ENCODE assay signal across 13 cellular contexts in the genomic region with DNA sequence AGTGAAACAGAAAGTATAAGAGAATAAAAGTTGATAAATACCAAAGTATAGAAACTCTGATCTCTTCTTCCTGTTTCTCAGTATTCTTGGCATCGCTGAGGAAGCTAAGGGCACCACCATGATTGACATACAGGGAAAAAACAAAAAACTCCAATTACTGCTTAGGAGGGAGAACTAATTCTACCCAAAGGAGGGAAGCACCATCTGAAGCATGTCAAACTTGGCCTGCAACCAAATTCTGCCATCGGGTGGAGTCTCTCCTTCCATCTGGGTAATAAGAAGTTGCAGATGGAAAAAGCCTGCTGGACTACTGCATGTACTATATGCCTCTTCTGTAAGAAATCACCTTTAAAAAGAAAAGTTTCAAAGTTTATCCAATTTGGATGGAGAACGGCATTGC. TPM values are rescaled to one million over a fixed set of nuclear protein-coding genes. Genes with fewer than 3 reads are reported as not detected.
DNase-seq lines count a peak whose midpoint lies in the region.
"Had no signal": no experiment of that assay in that cellular context is flagged by ENCODE, and none has a peak within 500 bp of the region (broad histone marks: within the 10 kb centered on the region; RNA-seq: fewer than 3 reads in every experiment).

No MANE protein-coding gene starts in this region.

- H3K27ac Mint-ChIP-seq in immature natural killer cell = no peak overlapping the region

- H3K36me3 ChIP-seq in SJCRH30 = no peaks in the 10 kb centered on the region

- H3K4me3 ChIP-seq in SJCRH30 = no peak overlapping the region
- H3K4me3 ChIP-seq: hepatocyte had no signal

- H3K27ac ChIP-seq in SJCRH30 = no peak overlapping the region

- H3K9me3 Mint-ChIP-seq in immature natural killer cell = no peaks in the 10 kb centered on the region

- H3K4me1 ChIP-seq in SJCRH30 = no peaks in the 10 kb centered on the region

- in situ Hi-C loops in G401 (cut with HindIII; ENCODE audit: low sequenced_read_pairs) = no loop called here

- H3K9me3 ChIP-seq in SJCRH30 (replicated peaks) = no peaks in the 10 kb centered on the region; the same call in 1 of the 2 replicates

- no peaks in the 10 kb centered on the region for H3K4me1 Mint-ChIP-seq in immature natural killer cell

- no peaks in the 10 kb centered on the region for H3K27me3 Mint-ChIP-seq in immature natural killer cell (ENCODE audit: low read depth in 3 of 3)

- no peak overlapping the region for H3K4me3 Mint-ChIP-seq in immature natural killer cell

- DNase-seq in G401 (ENCODE audit: low spot score) (peak; percentile 84), NCI-H2171 treated with DMSO at 0.1 percent for 48 hours (lab: John Stamatoyannopoulos, UW) (peak; percentile 96), dedifferentiated amniotic fluid mesenchymal stem cell (ENCODE audit: extremely low spot score) (peak; percentile 50), pons (ENCODE audit: low spot score) (peak; percentile 11), dermis blood vessel endothelial cell (no peak), SJCRH30 (no peak), immature natural killer cell (no peak)
- DNase-seq: activated CD8-positive, alpha-beta memory T cell treated with anti-CD3 and anti-CD28 coated beads, Interleukin-2, amount 50 U/mL, for 4 hours; activated naive CD4-positive, alpha-beta T cell treated with Interleukin-2 at 50 U/mL for 16 hours; cortex of kidney; GOT3; NCI-H510A had no signal

- H3K27me3 ChIP-seq in SJCRH30 = no peaks in the 10 kb centered on the region
- H3K27me3 ChIP-seq: hepatocyte had no signal

- H3K36me3 Mint-ChIP-seq in immature natural killer cell = peaks cover 16 to 28% (median 24%) of the 10 kb centered on the region in 3 donors

RNA-seq across cellular contexts. Expression of gene PPP2R1B, which starts 30.5 kb away (rescaled TPM):
- total RNA-seq in G401 (2014; rRNA removed; shearing (Covaris generic)) = 115 and 118 TPM in 2 replicates
- 52.6 and 72.7 TPM in 2 replicates for total RNA-seq in dermis blood vessel endothelial cell
- 29.8 and 35.4 TPM in 2 replicates for total RNA-seq in SJCRH30 (2014; rRNA removed; shearing (Covaris generic))
- 10 to 100 TPM; 12.0 to 20.3 (median 13.4) TPM for polyA plus RNA-seq in immature natural killer cell

Comparison
In these comparisons a context has a peak if more than half of its experiments do, and no peak if none do; other contexts are left out.
1. DNase-seq: peak in G401 (single experiment), NCI-H2171 treated with DMSO at 0.1 percent for 48 hours (single experiment), dedifferentiated amniotic fluid mesenchymal stem cell (single experiment) and pons (single experiment); none in dermis blood vessel endothelial cell (single experiment), SJCRH30 (0 of 2) and immature natural killer cell (0 of 3).